ENCODE assay signal across 10 cellular contexts in the genomic region with DNA sequence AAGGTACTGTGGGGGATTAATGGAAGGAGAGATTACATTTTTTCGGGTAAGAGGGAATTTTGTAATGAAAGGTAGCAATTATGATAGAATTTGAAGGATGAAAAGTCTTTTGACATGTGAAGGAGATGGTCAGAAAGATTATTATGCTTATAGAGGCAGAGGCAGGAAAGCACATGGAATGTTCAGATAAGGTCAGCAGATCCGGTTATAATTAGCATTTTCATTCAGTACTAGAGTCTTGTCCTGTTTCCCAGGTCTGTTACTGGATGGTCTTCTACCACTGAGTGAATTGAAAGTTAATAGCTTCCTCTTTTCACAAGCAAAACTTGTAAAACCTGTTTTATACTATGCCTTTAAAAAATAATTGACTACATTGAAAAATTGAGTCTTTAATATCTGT.
A peak's percentile ranks its signal among the peaks of the same experiment; 100 is the strongest.
DNase-seq lines count a peak whose midpoint lies in the region; ATAC-seq and TF ChIP-seq lines count a peak whose summit lies in the region.
"Had no signal": no experiment of that assay in that cellular context is flagged by ENCODE, and none has a peak within 500 bp of the region (broad histone marks: within the 10 kb centered on the region; RNA-seq: fewer than 3 reads in every experiment).

No MANE protein-coding gene starts in this region.

- no peaks in the 10 kb centered on the region for H3K9me3 ChIP-seq in mesodermal cell (ENCODE audit: control insufficient read depth, low read length)

- ATAC-seq in GM19372 (IDR thresholded peaks at IDR 0.05; ENCODE audit: low read depth, unreplicated experiment) (peak; percentile 47), HG03571 (IDR thresholded peaks at IDR 0.05; ENCODE audit: unreplicated experiment) (peak; percentile 52), SK-N-SH treated with all-trans-retinoic acid at 6 μM for 48 hours (0 out of 3 replicates have a peak, but pooled peaks have one; percentile 36)

- H3K4me3 ChIP-seq in mesodermal cell (ENCODE audit: extremely low read depth, insufficient read depth, low read length, poor library complexity, severe bottlenecking) (no peak overlapping the region), foreskin fibroblast (ENCODE audit: low read depth in 1 of 2, low read length in 2 of 2) (no peak overlapping the region)

- no peak for TF ChIP-seq CTCF in foreskin fibroblast (IDR thresholded peaks at IDR 0.05; ENCODE audit: low read depth, low read length)

- 53 to 56% methylated on average over 2 of the region's 2 CpGs for WGBS in mesodermal cell (ENCODE audit: insufficient coverage in 2 of 2), 2 experiments

- peaks cover 20% of the 10 kb centered on the region for H3K4me1 ChIP-seq in mesodermal cell (ENCODE audit: control insufficient read depth, insufficient read depth, low read length, poor library complexity, severe bottlenecking)

- DNase-seq in foreskin fibroblast: no peak
- no peak for DNase-seq in NCI-H1930 (lab: John Stamatoyannopoulos, UW)
- no peak for DNase-seq in NK-92 (lab: John Stamatoyannopoulos, UW; ENCODE audit: unreplicated experiment)
- DNase-seq: activated CD4-positive, alpha-beta T cell treated with anti-CD3 and anti-CD28 coated beads, Interleukin-2, amount 50 U/mL, for 1 hour; activated effector memory CD4-positive, alpha-beta T cell treated with Interleukin-2 at 50 U/mL for 16 hours; substantia nigra had no signal

- peak overlapping the region; percentile 62 for H3K27ac ChIP-seq in mesodermal cell (ENCODE audit: low read depth, low read length, severe bottlenecking)

- peaks cover 10% of the 10 kb centered on the region for H3K36me3 ChIP-seq in mesodermal cell (ENCODE audit: control insufficient read depth, insufficient read depth, low read length)

TF ChIP-seq in SK-N-SH treated with all-trans-retinoic acid at 6 μM for 48 hours, 23 proteins besides CTCF, POLR2A, EP300 and RAD21:
- TF ChIP-seq ISL1 (CRISPR knock-in tag; IDR thresholded peaks at IDR 0.05) (peak; percentile 59), TCF4 (CRISPR knock-in tag; IDR thresholded peaks at IDR 0.05; ENCODE audit: borderline replicate concordance) (0 out of 2 replicates have a peak, but pooled peaks have one; percentile 17), ZFP30 (CRISPR knock-in tag; IDR thresholded peaks at IDR 0.05) (no peak), GLIS3 (CRISPR knock-in tag; IDR thresholded peaks at IDR 0.05) (no peak), ZNF565 (CRISPR knock-in tag; conservative IDR thresholded peaks at IDR 0.05; ENCODE audit: low read depth) (0 out of 2 replicates have a peak, but pooled peaks have one; percentile 16), OSR1 (CRISPR knock-in tag; IDR thresholded peaks at IDR 0.05) (no peak)
- TF ChIP-seq, protein P1, sequence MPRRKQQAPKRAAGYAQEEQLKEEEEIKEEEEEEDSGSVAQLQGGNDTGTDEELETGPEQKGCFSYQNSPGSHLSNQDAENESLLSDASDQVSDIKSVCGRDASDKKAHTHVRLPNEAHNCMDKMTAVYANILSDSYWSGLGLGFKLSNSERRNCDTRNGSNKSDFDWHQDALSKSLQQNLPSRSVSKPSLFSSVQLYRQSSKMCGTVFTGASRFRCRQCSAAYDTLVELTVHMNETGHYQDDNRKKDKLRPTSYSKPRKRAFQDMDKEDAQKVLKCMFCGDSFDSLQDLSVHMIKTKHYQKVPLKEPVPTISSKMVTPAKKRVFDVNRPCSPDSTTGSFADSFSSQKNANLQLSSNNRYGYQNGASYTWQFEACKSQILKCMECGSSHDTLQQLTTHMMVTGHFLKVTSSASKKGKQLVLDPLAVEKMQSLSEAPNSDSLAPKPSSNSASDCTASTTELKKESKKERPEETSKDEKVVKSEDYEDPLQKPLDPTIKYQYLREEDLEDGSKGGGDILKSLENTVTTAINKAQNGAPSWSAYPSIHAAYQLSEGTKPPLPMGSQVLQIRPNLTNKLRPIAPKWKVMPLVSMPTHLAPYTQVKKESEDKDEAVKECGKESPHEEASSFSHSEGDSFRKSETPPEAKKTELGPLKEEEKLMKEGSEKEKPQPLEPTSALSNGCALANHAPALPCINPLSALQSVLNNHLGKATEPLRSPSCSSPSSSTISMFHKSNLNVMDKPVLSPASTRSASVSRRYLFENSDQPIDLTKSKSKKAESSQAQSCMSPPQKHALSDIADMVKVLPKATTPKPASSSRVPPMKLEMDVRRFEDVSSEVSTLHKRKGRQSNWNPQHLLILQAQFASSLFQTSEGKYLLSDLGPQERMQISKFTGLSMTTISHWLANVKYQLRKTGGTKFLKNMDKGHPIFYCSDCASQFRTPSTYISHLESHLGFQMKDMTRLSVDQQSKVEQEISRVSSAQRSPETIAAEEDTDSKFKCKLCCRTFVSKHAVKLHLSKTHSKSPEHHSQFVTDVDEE (CRISPR knock-in tag; IDR thresholded peaks at IDR 0.05): peak; percentile 58
TF ChIP-seq in SK-N-SH treated with all-trans-retinoic acid at 6 μM for 48 hours: peak in this region for 4.
